ENCODE assay signal across 1 cellular context in genomic region chr3:126752303-126753190, GRCh38.
TF ChIP-seq lines count a peak whose summit lies in the region.

No MANE protein-coding gene starts in this region.

TF ChIP-seq in HepG2, 621 proteins besides CTCF, POLR2A, EP300 and RAD21 (continued from another document and continues in another):
- no peak for TF ChIP-seq ZNF646 (CRISPR knock-in tag; IDR thresholded peaks at IDR 0.05)
- TF ChIP-seq MXD4 (CRISPR knock-in tag; IDR thresholded peaks at IDR 0.05): no peak
- TF ChIP-seq E2F5 (CRISPR knock-in tag; conservative IDR thresholded peaks at IDR 0.05): no peak
- no peak for TF ChIP-seq ZNF318 (CRISPR knock-in tag; IDR thresholded peaks at IDR 0.05)
- TF ChIP-seq GZF1 (CRISPR knock-in tag; IDR thresholded peaks at IDR 0.05): no peak
- TF ChIP-seq ZBTB8A (CRISPR knock-in tag; IDR thresholded peaks at IDR 0.05; ENCODE audit: borderline replicate concordance, low read depth): no peak
- TF ChIP-seq ZNF451 (CRISPR knock-in tag; IDR thresholded peaks at IDR 0.05): no peak
- TF ChIP-seq KDM2A (CRISPR knock-in tag; IDR thresholded peaks at IDR 0.05; ENCODE audit: borderline replicate concordance, low read depth): peak; percentile 51; the same call in 1 of the 2 replicates
- no peak for TF ChIP-seq ZNF441 (CRISPR knock-in tag; IDR thresholded peaks at IDR 0.05; ENCODE audit: borderline replicate concordance)
- TF ChIP-seq NBN (conservative IDR thresholded peaks at IDR 0.05): no peak
- no peak for TF ChIP-seq CENPT (CRISPR knock-in tag; IDR thresholded peaks at IDR 0.05; ENCODE audit: low read depth)
- 0 out of 2 replicates have a peak, but pooled peaks have one; percentile 37 for TF ChIP-seq HNF1B (CRISPR knock-in tag; IDR thresholded peaks at IDR 0.05)
- no peak for TF ChIP-seq ZNF75D (CRISPR knock-in tag; IDR thresholded peaks at IDR 0.05; ENCODE audit: borderline replicate concordance)
- no peak for TF ChIP-seq FOXK1 (CRISPR knock-in tag; IDR thresholded peaks at IDR 0.05; ENCODE audit: borderline replicate concordance, low read depth)
- no peak for TF ChIP-seq ZBTB44 (CRISPR knock-in tag; IDR thresholded peaks at IDR 0.05)
- no peak for TF ChIP-seq ONECUT2 (CRISPR knock-in tag; IDR thresholded peaks at IDR 0.05)
- no peak for TF ChIP-seq ZNF281 (CRISPR knock-in tag; IDR thresholded peaks at IDR 0.05; ENCODE audit: borderline replicate concordance)
- no peak for TF ChIP-seq ZNF550 (CRISPR knock-in tag; IDR thresholded peaks at IDR 0.05; ENCODE audit: borderline replicate concordance)
- TF ChIP-seq FOXO1 (CRISPR knock-in tag; IDR thresholded peaks at IDR 0.05): peak; percentile 14; the same call in 1 of the 2 replicates
- TF ChIP-seq TBP (CRISPR knock-in tag; IDR thresholded peaks at IDR 0.05): no peak
- no peak for TF ChIP-seq PLSCR1 (CRISPR knock-in tag; IDR thresholded peaks at IDR 0.05; ENCODE audit: borderline replicate concordance)
- TF ChIP-seq ZNF280D (CRISPR knock-in tag; IDR thresholded peaks at IDR 0.05): no peak
